Comparison of ENCODE assay signal across 28 cellular contexts in genomic region chr1:33864460-33865389, GRCh38. TPM values are rescaled to one million over a fixed set of nuclear protein-coding genes. Genes with fewer than 3 reads are reported as not detected.
"Had no signal": no experiment of that assay in that cellular context is flagged by ENCODE, and none has a peak within 500 bp of the region (broad histone marks: within the 10 kb centered on the region; RNA-seq: fewer than 3 reads in every experiment).

No MANE protein-coding gene starts in this region.

- H3K27me3 ChIP-seq: body of pancreas, cardiac muscle cell had no signal

- H3K9me3 ChIP-seq: body of pancreas, mucosa of descending colon, tibial artery had no signal

- ATAC-seq: activated CD4-positive, CD25-positive, alpha-beta regulatory T cell treated with anti-CD3 and anti-CD28 coated beads, Interleukin-2, amount 50 U/mL, for 24 hours; activated CD8-positive, alpha-beta T cell treated with anti-CD3 and anti-CD28 coated beads, Interleukin-2, amount 10 ng/mL, durations not matched to agents 7 days and 5 days; body of pancreas; heart left ventricle; left cardiac atrium; mucosa of descending colon; sciatic nerve; stimulated activated effector memory CD8-positive, alpha-beta T cell treated with anti-CD3 and anti-CD28 coated beads, Interleukin-12 subunit alpha, Interleukin-12 subunit beta, amount 100 ng/mL, for 72 hours; stimulated activated naive CD8-positive, alpha-beta T cell treated with anti-CD3 and anti-CD28 coated beads, Interleukin-15, amount 100 ng/mL, for 72 hours had no signal

- H3K9me3 Mint-ChIP-seq: activated T-helper 1 cell treated with anti-CD3 and anti-CD28 coated beads, Interleukin-12 subunit alpha, Interleukin-12 subunit beta, Interleukin-2, Interleukin-4 antibody, amounts not matched to agents 30 ng/mL and 10 ng/mL and 1 ng/mL, durations not matched to agents 14 hours and 24 hours and 36 hours; stimulated activated effector memory CD8-positive, alpha-beta T cell treated with anti-CD3 and anti-CD28 coated beads, Interleukin-12 subunit alpha, Interleukin-12 subunit beta, amount 100 ng/mL, for 72 hours; stimulated activated naive CD8-positive, alpha-beta T cell treated with anti-CD3 and anti-CD28 coated beads, Interleukin-15, amount 100 ng/mL, for 72 hours had no signal

- H3K36me3 ChIP-seq: cardiac muscle cell, heart left ventricle, tibial artery had no signal

- H3K4me3 Mint-ChIP-seq: activated CD8-positive, alpha-beta T cell treated with anti-CD3 and anti-CD28 coated beads, Interleukin-2, amount 10 ng/mL, durations not matched to agents 7 days and 5 days; activated naive CD4-positive, alpha-beta T cell treated with anti-CD3 and anti-CD28 coated beads, Interleukin-2, amount 50 U/mL, for 24 hours; activated T-helper 1 cell treated with anti-CD3 and anti-CD28 coated beads, Interleukin-12 subunit alpha, Interleukin-12 subunit beta, Interleukin-2, Interleukin-4 antibody, amounts not matched to agents 30 ng/mL and 10 ng/mL and 1 ng/mL, durations not matched to agents 14 hours and 24 hours and 36 hours; stimulated activated effector memory CD8-positive, alpha-beta T cell treated with anti-CD3 and anti-CD28 coated beads, Interleukin-12 subunit alpha, Interleukin-12 subunit beta, amount 100 ng/mL, for 72 hours; stimulated activated naive CD8-positive, alpha-beta T cell treated with anti-CD3 and anti-CD28 coated beads, Interleukin-15, amount 100 ng/mL, for 72 hours had no signal

- H3K27ac Mint-ChIP-seq: activated CD8-positive, alpha-beta T cell treated with anti-CD3 and anti-CD28 coated beads, Interleukin-2, amount 10 ng/mL, durations not matched to agents 7 days and 5 days; activated naive CD4-positive, alpha-beta T cell treated with anti-CD3 and anti-CD28 coated beads, Interleukin-2, amount 50 U/mL, for 24 hours; activated T-helper 1 cell treated with anti-CD3 and anti-CD28 coated beads, Interleukin-12 subunit alpha, Interleukin-12 subunit beta, Interleukin-2, Interleukin-4 antibody, amounts not matched to agents 30 ng/mL and 10 ng/mL and 1 ng/mL, durations not matched to agents 14 hours and 24 hours and 36 hours; stimulated activated effector memory CD8-positive, alpha-beta T cell treated with anti-CD3 and anti-CD28 coated beads, Interleukin-12 subunit alpha, Interleukin-12 subunit beta, amount 100 ng/mL, for 72 hours had no signal

- H3K4me3 ChIP-seq: body of pancreas, cardiac muscle cell, heart left ventricle, mucosa of descending colon, tibial artery had no signal

- H3K4me1 Mint-ChIP-seq: activated naive CD4-positive, alpha-beta T cell treated with anti-CD3 and anti-CD28 coated beads, Interleukin-2, amount 50 U/mL, for 24 hours had no signal

- H3K36me3 Mint-ChIP-seq: activated naive CD4-positive, alpha-beta T cell treated with anti-CD3 and anti-CD28 coated beads, Interleukin-2, amount 50 U/mL, for 24 hours; stimulated activated effector memory CD8-positive, alpha-beta T cell treated with anti-CD3 and anti-CD28 coated beads, Interleukin-12 subunit alpha, Interleukin-12 subunit beta, amount 100 ng/mL, for 72 hours had no signal

- DNase-seq: activated CD4-positive, alpha-beta T cell treated with anti-CD3 and anti-CD28 coated beads, Interleukin-2, amount 50 U/mL, for 1 hour; activated CD8-positive, alpha-beta T cell treated with anti-CD3 and anti-CD28 coated beads, Interleukin-2, amount 10 ng/mL, durations not matched to agents 7 days and 5 days; activated gamma-delta T cell; anterior cingulate cortex; body of pancreas; cortex of kidney; heart left ventricle; left cardiac atrium; mesendoderm; mucosa of descending colon; occipital lobe; posterior cingulate gyrus; small intestine; stimulated activated CD4-positive, alpha-beta T cell treated with anti-CD3 and anti-CD28 coated beads, Interleukin-2, amount 100 ng/mL, for 24 hours; stimulated activated naive CD8-positive, alpha-beta T cell treated with anti-CD3 and anti-CD28 coated beads, Interleukin-15, amount 100 ng/mL, for 72 hours; tibial artery had no signal

- H3K27ac ChIP-seq: body of pancreas, cardiac muscle cell, heart left ventricle, tibial artery, VCaP had no signal

- H3K4me1 ChIP-seq: body of pancreas, heart left ventricle, tibial artery had no signal

RNA-seq across cellular contexts. Expression of gene HMGB4, which starts 0.8 kb away (rescaled TPM):
- total RNA-seq: activated CD8-positive, alpha-beta T cell treated with anti-CD3 and anti-CD28 coated beads, Interleukin-2, amount 10 ng/mL, durations not matched to agents 7 days and 5 days; activated T-helper 1 cell treated with anti-CD3 and anti-CD28 coated beads, Interleukin-12 subunit alpha, Interleukin-12 subunit beta, Interleukin-2, Interleukin-4 antibody, amounts not matched to agents 30 ng/mL and 10 ng/mL and 1 ng/mL, durations not matched to agents 14 hours and 24 hours and 36 hours; body of pancreas; cardiac muscle cell; cerebellum; epithelial cell of proximal tubule; fibroblast of villous mesenchyme; heart left ventricle; left cardiac atrium; lower leg skin; mucosa of descending colon; occipital lobe; sciatic nerve; urinary bladder had no signal
